ENCODE assay signal across 16 cellular contexts in genomic region chr1:5810553-5811270, GRCh38.
"Had no signal": no experiment of that assay in that cellular context is flagged by ENCODE, and none has a peak within 500 bp of the region (broad histone marks: within the 10 kb centered on the region; RNA-seq: fewer than 3 reads in every experiment).

No MANE protein-coding gene starts in this region.

- H3K9me3 ChIP-seq: heart left ventricle, uterus had no signal

- ATAC-seq: esophagus mucosa, heart left ventricle, right cardiac atrium had no signal

- FAIRE-seq: endometrium, frontal cortex, islet of Langerhans had no signal

- H3K4me1 ChIP-seq: heart left ventricle, uterus had no signal

- H3K36me3 ChIP-seq: heart left ventricle, uterus had no signal

- DNase-seq: effector memory CD4-positive, alpha-beta T cell; heart left ventricle; hypothalamus; kidney glomerular epithelial cell; mesendoderm; naive B cell; stimulated activated CD4-positive, alpha-beta T cell treated with anti-CD3 and anti-CD28 coated beads, Interleukin-2, amount 100 ng/mL, for 48 hours; stimulated activated naive CD4-positive, alpha-beta T cell treated with Interleukin-2 at 50 U/mL for 16 hours; trophoblast cell; uterus had no signal

- H3K4me3 ChIP-seq: heart left ventricle, smooth muscle cell, uterus had no signal

- H3K27ac ChIP-seq: heart left ventricle, uterus had no signal

- H3K27me3 ChIP-seq: uterus had no signal

- H3K4me2 ChIP-seq: smooth muscle cell had no signal
